In genomic region chr1:209570757-209571156, GRCh38 we compare ENCODE assay signal across 2 cellular contexts.
TF ChIP-seq lines count a peak whose summit lies in the region.

No MANE protein-coding gene starts in this region.

TF ChIP-seq in HepG2, 621 proteins besides CTCF, POLR2A, EP300 and RAD21:
- TF ChIP-seq, protein P1, sequence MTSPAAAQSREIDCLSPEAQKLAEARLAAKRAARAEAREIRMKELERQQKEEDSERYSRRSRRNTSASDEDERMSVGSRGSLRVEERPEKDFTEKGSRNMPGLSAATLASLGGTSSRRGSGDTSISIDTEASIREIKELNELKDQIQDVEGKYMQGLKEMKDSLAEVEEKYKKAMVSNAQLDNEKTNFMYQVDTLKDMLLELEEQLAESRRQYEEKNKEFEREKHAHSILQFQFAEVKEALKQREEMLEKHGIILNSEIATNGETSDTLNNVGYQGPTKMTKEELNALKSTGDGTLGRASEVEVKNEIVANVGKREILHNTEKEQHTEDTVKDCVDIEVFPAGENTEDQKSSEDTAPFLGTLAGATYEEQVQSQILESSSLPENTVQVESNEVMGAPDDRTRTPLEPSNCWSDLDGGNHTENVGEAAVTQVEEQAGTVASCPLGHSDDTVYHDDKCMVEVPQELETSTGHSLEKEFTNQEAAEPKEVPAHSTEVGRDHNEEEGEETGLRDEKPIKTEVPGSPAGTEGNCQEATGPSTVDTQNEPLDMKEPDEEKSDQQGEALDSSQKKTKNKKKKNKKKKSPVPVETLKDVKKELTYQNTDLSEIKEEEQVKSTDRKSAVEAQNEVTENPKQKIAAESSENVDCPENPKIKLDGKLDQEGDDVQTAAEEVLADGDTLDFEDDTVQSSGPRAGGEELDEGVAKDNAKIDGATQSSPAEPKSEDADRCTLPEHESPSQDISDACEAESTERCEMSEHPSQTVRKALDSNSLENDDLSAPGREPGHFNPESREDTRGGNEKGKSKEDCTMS (CRISPR knock-in tag; conservative IDR thresholded peaks at IDR 0.05), result no peak
- TF ChIP-seq ATF7 (IDR thresholded peaks at IDR 0.05) (peak; percentile 61), ATF7 (CRISPR knock-in tag; IDR thresholded peaks at IDR 0.05) (no peak)
TF ChIP-seq in HepG2: peak in this region for 1.

TF ChIP-seq in HEK293, 187 proteins besides CTCF, POLR2A, EP300 and RAD21:
- TF ChIP-seq, protein P2, sequence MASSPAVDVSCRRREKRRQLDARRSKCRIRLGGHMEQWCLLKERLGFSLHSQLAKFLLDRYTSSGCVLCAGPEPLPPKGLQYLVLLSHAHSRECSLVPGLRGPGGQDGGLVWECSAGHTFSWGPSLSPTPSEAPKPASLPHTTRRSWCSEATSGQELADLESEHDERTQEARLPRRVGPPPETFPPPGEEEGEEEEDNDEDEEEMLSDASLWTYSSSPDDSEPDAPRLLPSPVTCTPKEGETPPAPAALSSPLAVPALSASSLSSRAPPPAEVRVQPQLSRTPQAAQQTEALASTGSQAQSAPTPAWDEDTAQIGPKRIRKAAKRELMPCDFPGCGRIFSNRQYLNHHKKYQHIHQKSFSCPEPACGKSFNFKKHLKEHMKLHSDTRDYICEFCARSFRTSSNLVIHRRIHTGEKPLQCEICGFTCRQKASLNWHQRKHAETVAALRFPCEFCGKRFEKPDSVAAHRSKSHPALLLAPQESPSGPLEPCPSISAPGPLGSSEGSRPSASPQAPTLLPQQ (tag by site-specific recombination; IDR thresholded peaks at IDR 0.05), result peak; percentile 50; the same call in 1 of the 2 replicates
- TF ChIP-seq ZNF19 (tag by site-specific recombination; IDR thresholded peaks at IDR 0.05; ENCODE audit: low read depth), result no peak
TF ChIP-seq in HEK293: peak in this region for 1.
